ENCODE assay signal across 1 cellular context in genomic region chr2:172555522-172556283, GRCh38.
TF ChIP-seq lines count a peak whose summit lies in the region.

TSS of gene PDK1 (plus strand) at chr2:172556090. CDS start at chr2:172556151, 61 bp downstream.

TF ChIP-seq in WTC11, 78 proteins besides CTCF, POLR2A, EP300 and RAD21 (continued from another document):
- no peak for TF ChIP-seq ZNF512 (CRISPR knock-in tag; IDR thresholded peaks at IDR 0.05; ENCODE audit: borderline replicate concordance)
- peak; percentile 14; the same call in 1 of the 2 replicates for TF ChIP-seq ZNF232 (CRISPR knock-in tag; IDR thresholded peaks at IDR 0.05)
- TF ChIP-seq NR1H2 (CRISPR knock-in tag; IDR thresholded peaks at IDR 0.05) = no peak
- TF ChIP-seq HMGXB4 (CRISPR knock-in tag; IDR thresholded peaks at IDR 0.05) = peak; percentile 76; the same call in 1 of the 2 replicates
- TF ChIP-seq SP1 (CRISPR knock-in tag; conservative IDR thresholded peaks at IDR 0.05) = peak; percentile 70
- TF ChIP-seq IRF1 (CRISPR knock-in tag; IDR thresholded peaks at IDR 0.05) = no peak
- TF ChIP-seq MXD4 (CRISPR knock-in tag; IDR thresholded peaks at IDR 0.05; ENCODE audit: borderline replicate concordance) = no peak
- no peak for TF ChIP-seq MYBL2 (CRISPR knock-in tag; IDR thresholded peaks at IDR 0.05)
- TF ChIP-seq CBFB (CRISPR knock-in tag; IDR thresholded peaks at IDR 0.05; ENCODE audit: low read depth) = no peak
- no peak for TF ChIP-seq MLX (CRISPR knock-in tag; IDR thresholded peaks at IDR 0.05)
- no peak for TF ChIP-seq NFATC4 (CRISPR knock-in tag; IDR thresholded peaks at IDR 0.05)
- no peak for TF ChIP-seq ELF4 (CRISPR knock-in tag; IDR thresholded peaks at IDR 0.05; ENCODE audit: low read depth)
- TF ChIP-seq GRHL2 (CRISPR knock-in tag; IDR thresholded peaks at IDR 0.05; ENCODE audit: insufficient replicate concordance, severe bottlenecking) = no peak
- TF ChIP-seq ZBTB21 (CRISPR knock-in tag; IDR thresholded peaks at IDR 0.05; ENCODE audit: borderline replicate concordance) = peak; percentile 69; the same call in 1 of the 2 replicates
- TF ChIP-seq ZSCAN18 (CRISPR knock-in tag; IDR thresholded peaks at IDR 0.05) = no peak
TF ChIP-seq in WTC11: peak in this region for 17.
